13 cellular contexts compared by ENCODE assay signal in genomic region chr9:29514336-29514735, GRCh38.
DNase-seq lines count a peak whose midpoint lies in the region; ATAC-seq and TF ChIP-seq lines count a peak whose summit lies in the region.
"Had no signal": no experiment of that assay in that cellular context is flagged by ENCODE, and none has a peak within 500 bp of the region (broad histone marks: within the 10 kb centered on the region; RNA-seq: fewer than 3 reads in every experiment).

No MANE protein-coding gene starts in this region.

- peaks cover 9% of the 10 kb centered on the region for H3K9me3 Mint-ChIP-seq in stimulated activated effector memory CD8-positive, alpha-beta T cell treated with anti-CD3 and anti-CD28 coated beads, Interleukin-12 subunit alpha, Interleukin-12 subunit beta, amount 100 ng/mL, for 72 hours
- H3K9me3 Mint-ChIP-seq: activated T-helper 17 cell treated with anti-CD3 and anti-CD28 coated beads, Interleukin-2, amount 50 U/mL, for 72 hours had no signal

- H3K36me3 Mint-ChIP-seq in stimulated activated effector memory CD8-positive, alpha-beta T cell treated with anti-CD3 and anti-CD28 coated beads, Interleukin-12 subunit alpha, Interleukin-12 subunit beta, amount 100 ng/mL, for 72 hours = no peaks in the 10 kb centered on the region

- H3K4me3 Mint-ChIP-seq in stimulated activated effector memory CD8-positive, alpha-beta T cell treated with anti-CD3 and anti-CD28 coated beads, Interleukin-12 subunit alpha, Interleukin-12 subunit beta, amount 100 ng/mL, for 72 hours = no peak overlapping the region
- H3K4me3 Mint-ChIP-seq: activated T-helper 17 cell treated with anti-CD3 and anti-CD28 coated beads, Interleukin-2, amount 50 U/mL, for 72 hours had no signal

- DNase-seq in DMS153 (lab: John Stamatoyannopoulos, UW) (peak; percentile 50), NCI-H1092 treated with DMSO at 0.1 percent for 48 hours (lab: John Stamatoyannopoulos, UW) (peak; percentile 19), ecto neural progenitor cell (ENCODE audit: low spot score) (peak; percentile 52), midbrain (lab: John Stamatoyannopoulos, UW) (peak; percentile 43), spleen (no peak)
- no peak for DNase-seq in stimulated activated effector memory CD8-positive, alpha-beta T cell treated with anti-CD3 and anti-CD28 coated beads, Interleukin-12 subunit alpha, Interleukin-12 subunit beta, amount 100 ng/mL, for 72 hours (ENCODE audit: low spot score in 2 of 2)
- DNase-seq: central memory CD4-positive, alpha-beta T cell; foreskin fibroblast; NCI-H1048 had no signal

- H3K4me1 Mint-ChIP-seq in stimulated activated effector memory CD8-positive, alpha-beta T cell treated with anti-CD3 and anti-CD28 coated beads, Interleukin-12 subunit alpha, Interleukin-12 subunit beta, amount 100 ng/mL, for 72 hours = no peaks in the 10 kb centered on the region
- H3K4me1 Mint-ChIP-seq: activated T-helper 17 cell treated with anti-CD3 and anti-CD28 coated beads, Interleukin-2, amount 50 U/mL, for 72 hours had no signal

- no peak overlapping the region for H3K4me3 ChIP-seq in spleen

- 56 to 77% (median 70%) methylated on average over 11 of the region's 11 CpGs for WGBS in spleen, 5 donors

- TF ChIP-seq CTCF in spleen (IDR thresholded peaks at IDR 0.05 in 8 of 11, conservative IDR thresholded peaks at IDR 0.05 in 3 of 11) = no peak

- no peak for TF ChIP-seq POLR2A in spleen (IDR thresholded peaks at IDR 0.05)

- no peaks in the 10 kb centered on the region for H3K27me3 ChIP-seq in spleen (replicated peaks in 1 of 7)

- no peaks in the 10 kb centered on the region for H3K4me1 ChIP-seq in spleen

- peaks cover 0 to 16% (median 8%) of the 10 kb centered on the region in 8 donors for H3K9me3 ChIP-seq in spleen

- H3K36me3 ChIP-seq in spleen = no peaks in the 10 kb centered on the region

- no peak for ATAC-seq in HG02938 (IDR thresholded peaks at IDR 0.05; ENCODE audit: unreplicated experiment)
- ATAC-seq in stimulated activated effector memory CD8-positive, alpha-beta T cell treated with anti-CD3 and anti-CD28 coated beads, Interleukin-12 subunit alpha, Interleukin-12 subunit beta, amount 100 ng/mL, for 72 hours = no peak
- ATAC-seq in GM19467 (IDR thresholded peaks at IDR 0.05; ENCODE audit: unreplicated experiment) = no peak
- ATAC-seq: activated T-helper 17 cell treated with anti-CD3 and anti-CD28 coated beads, Interleukin-2, amount 50 U/mL, for 72 hours; HCT116 had no signal

- intact Hi-C loops in spleen (cut with DNase I; ENCODE audit: low total_unique reads) = no loop called here

- no peak overlapping the region for H3K27ac ChIP-seq in spleen

- no peak overlapping the region for H3K27ac Mint-ChIP-seq in stimulated activated effector memory CD8-positive, alpha-beta T cell treated with anti-CD3 and anti-CD28 coated beads, Interleukin-12 subunit alpha, Interleukin-12 subunit beta, amount 100 ng/mL, for 72 hours
- H3K27ac Mint-ChIP-seq: activated T-helper 17 cell treated with anti-CD3 and anti-CD28 coated beads, Interleukin-2, amount 50 U/mL, for 72 hours had no signal

Comparison
In these comparisons a context has a peak if more than half of its experiments do, and no peak if none do; other contexts are left out.
1. DNase-seq: peak in DMS153 (single experiment), NCI-H1092 treated with DMSO at 0.1 percent for 48 hours (single experiment), ecto neural progenitor cell (single experiment) and midbrain (single experiment); none in spleen (single experiment) and stimulated activated effector memory CD8-positive, alpha-beta T cell treated with anti-CD3 and anti-CD28 coated beads, Interleukin-12 subunit alpha, Interleukin-12 subunit beta, amount 100 ng/mL, for 72 hours (0 of 2).